Comparison of ENCODE assay signal across 8 cellular contexts in genomic region chr16:21708533-21709115, GRCh38. TPM values are rescaled to one million over a fixed set of nuclear protein-coding genes. Genes with fewer than 3 reads are reported as not detected.
DNase-seq lines count a peak whose midpoint lies in the region; ATAC-seq, FAIRE-seq and TF ChIP-seq lines count a peak whose summit lies in the region.

No MANE protein-coding gene starts in this region.

- no peak overlapping the region for H3K27ac ChIP-seq in kidney (ENCODE audit: low read depth in 2 of 2, low read length in 2 of 2)

- H3K4me3 ChIP-seq in WI38 (ENCODE audit: low read depth, low read length) (no peak overlapping the region), kidney (ENCODE audit: low read length in 2 of 2) (no peak overlapping the region)

- no peak for FAIRE-seq in kidney (lab: Jason Lieb, UNC)

- no peaks in the 10 kb centered on the region for H3K4me1 ChIP-seq in kidney (ENCODE audit: control insufficient read depth in 1 of 2, insufficient read depth in 1 of 2, low read depth in 1 of 2, low read length in 2 of 2)

- DNase-seq in activated gamma-delta T cell treated with Interleukin-2 at 50 U/mL for 16 hours (peak; percentile 90), activated gamma-delta T cell (lab: John Stamatoyannopoulos, UW) (no peak), NCI-H2171 (lab: John Stamatoyannopoulos, UW) (peak; percentile 58), T47D (ENCODE audit: low read depth in 1 of 2, low spot score in 1 of 2) (peak; percentile 75 to 81), kidney (no peak)
- peak; percentile 81 for DNase-seq in stimulated activated CD4-positive, alpha-beta T cell treated with anti-CD3 and anti-CD28 coated beads, Interleukin-1b, Interleukin-23, amount 100 ng/mL, for 48 hours

- H3K36me3 ChIP-seq in kidney (ENCODE audit: control insufficient read depth in 1 of 2, insufficient read depth in 2 of 2, low read length in 2 of 2): no peaks in the 10 kb centered on the region

- TF ChIP-seq CTCF in WI38 (IDR thresholded peaks at IDR 0.05; ENCODE audit: low read depth, low read length): peak; percentile 71
- TF ChIP-seq CTCF in kidney (IDR thresholded peaks at IDR 0.05; ENCODE audit: borderline replicate concordance, extremely low read depth, insufficient read depth): peak; percentile 73

- no peaks in the 10 kb centered on the region for H3K9me3 ChIP-seq in kidney (ENCODE audit: control insufficient read depth in 1 of 2, low read length in 2 of 2)

- in situ Hi-C loops in T47D (cut with HindIII; ENCODE audit: low pct_unique_long_range_greater_than_20kb, low sequenced_read_pairs): no loop called here

- no peak overlapping the region for H3K9ac ChIP-seq in kidney (ENCODE audit: low read length in 2 of 2)

- ATAC-seq in HG03025 (IDR thresholded peaks at IDR 0.05; ENCODE audit: low FRiP score, unreplicated experiment): no peak

- intact Hi-C loops in kidney (cut with DNase I): no loop called here

RNA-seq across cellular contexts. Expression of gene OTOA, which starts 44.9 kb away (rescaled TPM):
- total RNA-seq in kidney: 0.13 TPM
- polyA plus RNA-seq in kidney (ENCODE audit: insufficient read depth, low read depth, low replicate concordance): 0.39 TPM

RNA-seq across cellular contexts. Expression of gene IGSF6, which starts 56.2 kb away (rescaled TPM):
- total RNA-seq in kidney: 8.1 TPM
- 1.1 TPM for polyA plus RNA-seq in kidney (ENCODE audit: insufficient read depth, low read depth, low replicate concordance)

Comparison
In these comparisons a context has a peak if more than half of its experiments do, and no peak if none do; other contexts are left out.
1. DNase-seq: peak in activated gamma-delta T cell treated with Interleukin-2 at 50 U/mL for 16 hours (single experiment), NCI-H2171 (single experiment), T47D (2 of 2) and stimulated activated CD4-positive, alpha-beta T cell treated with anti-CD3 and anti-CD28 coated beads, Interleukin-1b, Interleukin-23, amount 100 ng/mL, for 48 hours (single experiment); none in activated gamma-delta T cell (single experiment) and kidney (single experiment).